10 cellular contexts compared by ENCODE assay signal in the genomic region with DNA sequence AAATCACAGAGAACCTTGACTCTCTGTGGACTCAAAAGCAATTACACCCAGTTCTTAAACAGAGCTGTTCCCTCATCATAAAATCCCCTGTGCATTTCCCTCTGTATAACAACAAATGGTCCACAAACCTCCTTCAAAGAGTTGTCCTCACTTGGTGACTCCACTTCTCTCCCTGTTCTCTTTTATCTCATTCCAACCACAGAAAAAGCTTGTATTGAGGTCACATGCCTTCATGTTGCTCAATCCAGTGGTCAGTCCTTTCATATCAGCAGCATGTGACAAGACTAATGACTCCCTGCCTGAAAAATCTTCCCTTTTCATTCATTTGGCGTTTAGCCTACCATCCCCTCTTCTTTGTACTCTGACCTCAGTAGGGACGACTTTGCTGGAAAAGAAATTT.
DNase-seq lines count a peak whose midpoint lies in the region; ATAC-seq and TF ChIP-seq lines count a peak whose summit lies in the region.
"Had no signal": no experiment of that assay in that cellular context is flagged by ENCODE, and none has a peak within 500 bp of the region (broad histone marks: within the 10 kb centered on the region; RNA-seq: fewer than 3 reads in every experiment).

No MANE protein-coding gene starts in this region.

- DNase-seq in stimulated activated naive CD8-positive, alpha-beta T cell treated with anti-CD3 and anti-CD28 coated beads, Interleukin-15, amount 100 ng/mL, for 72 hours = no peak
- no peak for DNase-seq in stimulated activated naive CD8-positive, alpha-beta T cell treated with anti-CD3 and anti-CD28 coated beads, Interleukin-15, Interleukin-2, amounts not matched to agents 100 U/mL and 50 U/mL, for 24 hours
- DNase-seq in HuH-7 (ENCODE audit: low spot score) = peak; percentile 31
- DNase-seq in fibroblast of pulmonary artery (ENCODE audit: low read depth) = peak; percentile 80
- no peak for DNase-seq in activated effector memory CD4-positive, alpha-beta T cell treated with anti-CD3 and anti-CD28 coated beads, Interleukin-2, amount 50 U/mL, for 16 hours
- DNase-seq in HUDEP-2 (lab: John Stamatoyannopoulos, UW; ENCODE audit: unreplicated experiment in 76 of 76) = no peak
- no peak for DNase-seq in amniotic stem cell (lab: John Stamatoyannopoulos, UW)
- DNase-seq in Ammon's horn (ENCODE audit: low spot score) = no peak
- DNase-seq: stimulated activated CD4-positive, alpha-beta T cell treated with anti-CD3 and anti-CD28 coated beads, Interleukin-2, amount 100 ng/mL, for 48 hours had no signal

- peaks cover 22% of the 10 kb centered on the region for H3K4me1 Mint-ChIP-seq in stimulated activated naive CD8-positive, alpha-beta T cell treated with anti-CD3 and anti-CD28 coated beads, Interleukin-15, amount 100 ng/mL, for 72 hours

- no peak overlapping the region for H3K4me3 ChIP-seq in fibroblast of pulmonary artery (replicated peaks; ENCODE audit: low read depth, low read length)

- no peak overlapping the region for H3K27ac Mint-ChIP-seq in stimulated activated naive CD8-positive, alpha-beta T cell treated with anti-CD3 and anti-CD28 coated beads, Interleukin-15, amount 100 ng/mL, for 72 hours
- H3K27ac Mint-ChIP-seq: activated CD4-positive, alpha-beta T cell treated with anti-CD3 and anti-CD28 coated beads for 36 hours had no signal

- no peak overlapping the region for H3K4me3 Mint-ChIP-seq in stimulated activated naive CD8-positive, alpha-beta T cell treated with anti-CD3 and anti-CD28 coated beads, Interleukin-15, amount 100 ng/mL, for 72 hours
- H3K4me3 Mint-ChIP-seq: activated CD4-positive, alpha-beta T cell treated with anti-CD3 and anti-CD28 coated beads for 36 hours had no signal

- no peak for TF ChIP-seq CTCF in fibroblast of pulmonary artery (IDR thresholded peaks at IDR 0.05; ENCODE audit: low read length, missing control alignments)

- H3K27me3 Mint-ChIP-seq in stimulated activated naive CD8-positive, alpha-beta T cell treated with anti-CD3 and anti-CD28 coated beads, Interleukin-15, amount 100 ng/mL, for 72 hours = peaks cover 8% of the 10 kb centered on the region

- H3K9me3 Mint-ChIP-seq in stimulated activated naive CD8-positive, alpha-beta T cell treated with anti-CD3 and anti-CD28 coated beads, Interleukin-15, amount 100 ng/mL, for 72 hours = peaks cover 0 to 7% of the 10 kb centered on the region in 2 donors

- peak; percentile 31 for ATAC-seq in stimulated activated naive CD8-positive, alpha-beta T cell treated with anti-CD3 and anti-CD28 coated beads, Interleukin-15, amount 100 ng/mL, for 72 hours
- ATAC-seq in stimulated activated naive CD8-positive, alpha-beta T cell treated with anti-CD3 and anti-CD28 coated beads, Interleukin-15, Interleukin-2, amounts not matched to agents 100 U/mL and 50 U/mL, for 24 hours = no peak

Comparison
In these comparisons a context has a peak if more than half of its experiments do, and no peak if none do; other contexts are left out.
1. DNase-seq: peak in HuH-7 (single experiment) and fibroblast of pulmonary artery (single experiment); none in stimulated activated naive CD8-positive, alpha-beta T cell treated with anti-CD3 and anti-CD28 coated beads, Interleukin-15, amount 100 ng/mL, for 72 hours (0 of 2), stimulated activated naive CD8-positive, alpha-beta T cell treated with anti-CD3 and anti-CD28 coated beads, Interleukin-15, Interleukin-2, amounts not matched to agents 100 U/mL and 50 U/mL, for 24 hours (single experiment), activated effector memory CD4-positive, alpha-beta T cell treated with anti-CD3 and anti-CD28 coated beads, Interleukin-2, amount 50 U/mL, for 16 hours (single experiment), HUDEP-2 (0 of 76), amniotic stem cell (single experiment) and Ammon's horn (single experiment).